In the genomic region with DNA sequence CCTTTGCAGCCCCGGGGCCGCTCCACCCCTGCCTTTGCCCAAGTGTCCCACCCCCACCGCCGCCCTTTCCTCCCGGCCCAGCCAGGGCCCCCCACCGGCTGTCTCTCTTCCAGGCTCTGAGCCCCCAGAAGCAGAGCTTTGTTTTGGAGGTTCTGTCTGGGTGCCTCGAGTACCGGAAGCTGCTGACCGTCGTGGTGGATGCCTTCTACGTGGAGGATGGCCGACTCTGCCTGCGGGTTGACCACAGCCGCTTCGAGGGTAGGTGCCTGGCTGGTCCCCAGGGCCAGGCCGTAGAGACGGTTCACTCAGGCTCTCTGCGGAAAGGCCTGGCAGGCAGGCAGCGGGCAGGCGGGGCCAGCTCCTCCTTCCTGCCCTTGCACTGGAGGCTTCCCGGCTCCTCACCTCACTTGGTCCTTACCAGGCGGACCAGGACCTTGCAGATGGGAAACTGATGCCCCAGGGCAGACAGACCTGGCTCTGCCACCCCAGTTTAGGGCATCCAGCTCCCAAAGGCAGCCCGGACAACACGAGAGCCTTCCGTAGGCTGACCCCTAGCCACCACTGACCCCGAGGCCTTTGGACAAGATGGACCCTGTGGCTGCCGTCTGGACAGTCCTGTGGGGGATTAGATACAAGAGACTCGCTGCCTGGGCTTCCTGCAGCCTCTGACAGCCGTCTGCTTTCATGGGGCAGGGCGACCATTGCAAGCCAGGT, we compare ENCODE assay signal across 1 cellular context.
TF ChIP-seq lines count a peak whose summit lies in the region.

No MANE protein-coding gene starts in this region.

TF ChIP-seq in H1, 55 proteins besides CTCF, POLR2A, EP300 and RAD21:
- TF ChIP-seq, protein P1, sequence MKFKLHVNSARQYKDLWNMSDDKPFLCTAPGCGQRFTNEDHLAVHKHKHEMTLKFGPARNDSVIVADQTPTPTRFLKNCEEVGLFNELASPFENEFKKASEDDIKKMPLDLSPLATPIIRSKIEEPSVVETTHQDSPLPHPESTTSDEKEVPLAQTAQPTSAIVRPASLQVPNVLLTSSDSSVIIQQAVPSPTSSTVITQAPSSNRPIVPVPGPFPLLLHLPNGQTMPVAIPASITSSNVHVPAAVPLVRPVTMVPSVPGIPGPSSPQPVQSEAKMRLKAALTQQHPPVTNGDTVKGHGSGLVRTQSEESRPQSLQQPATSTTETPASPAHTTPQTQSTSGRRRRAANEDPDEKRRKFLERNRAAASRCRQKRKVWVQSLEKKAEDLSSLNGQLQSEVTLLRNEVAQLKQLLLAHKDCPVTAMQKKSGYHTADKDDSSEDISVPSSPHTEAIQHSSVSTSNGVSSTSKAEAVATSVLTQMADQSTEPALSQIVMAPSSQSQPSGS (IDR thresholded peaks at IDR 0.05; ENCODE audit: low read length) = no peak
- TF ChIP-seq NANOG (IDR thresholded peaks at IDR 0.05; ENCODE audit: insufficient read depth, low read depth, low read length, poor library complexity, severe bottlenecking) (no peak), SIRT6 (IDR thresholded peaks at IDR 0.05; ENCODE audit: low read length) (no peak), BRCA1 (IDR thresholded peaks at IDR 0.05; ENCODE audit: low read depth, low read length) (no peak), EGR1 (IDR thresholded peaks at IDR 0.05; ENCODE audit: borderline replicate concordance, low read depth, low read length) (no peak), SP4 (IDR thresholded peaks at IDR 0.05; ENCODE audit: low read length) (no peak), CHD2 (IDR thresholded peaks at IDR 0.05; ENCODE audit: low read length) (no peak), CEBPB (IDR thresholded peaks at IDR 0.05; ENCODE audit: low read depth, low read length) (no peak), PHF8 (conservative IDR thresholded peaks at IDR 0.05; ENCODE audit: low read depth, low read length) (no peak), SAP30 (IDR thresholded peaks at IDR 0.05; ENCODE audit: insufficient read depth, insufficient replicate concordance, low read length) (no peak), BACH1 (IDR thresholded peaks at IDR 0.05; ENCODE audit: low read length) (no peak), NRF1 (IDR thresholded peaks at IDR 0.05; ENCODE audit: low read depth, low read length) (no peak), TEAD4 (IDR thresholded peaks at IDR 0.05; ENCODE audit: low read depth, low read length) (no peak), SIX5 (IDR thresholded peaks at IDR 0.05; ENCODE audit: low read depth, low read length) (no peak)
